Comparison of ENCODE assay signal across 27 cellular contexts in the genomic region with DNA sequence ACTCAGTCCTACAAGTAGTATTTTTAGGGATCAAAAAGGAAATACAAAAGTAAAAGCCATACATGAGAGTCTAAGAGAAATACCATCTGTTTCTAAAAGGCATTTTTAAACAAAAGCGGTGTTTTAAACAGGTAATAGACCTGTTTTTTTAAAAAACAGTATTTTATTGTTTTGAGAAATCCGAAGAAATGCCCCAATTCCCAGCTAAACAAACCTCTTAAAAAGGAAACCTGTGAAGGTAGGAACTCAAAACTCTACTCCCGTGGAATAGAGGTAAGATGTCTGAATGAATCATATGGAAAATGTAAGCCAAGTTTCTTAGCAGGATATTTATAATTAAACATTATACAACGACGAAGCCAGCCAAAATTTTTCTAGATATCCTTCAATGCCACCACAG. TPM values are rescaled to one million over a fixed set of nuclear protein-coding genes. Genes with fewer than 3 reads are reported as not detected.
DNase-seq lines count a peak whose midpoint lies in the region; ATAC-seq, FAIRE-seq and TF ChIP-seq lines count a peak whose summit lies in the region.
"Had no signal": no experiment of that assay in that cellular context is flagged by ENCODE, and none has a peak within 500 bp of the region (broad histone marks: within the 10 kb centered on the region; RNA-seq: fewer than 3 reads in every experiment).

No MANE protein-coding gene starts in this region.

- CTCF ChIA-PET in T-cell (lab: Charles Lee) = interaction anchor here (0.5 to 0.6 kb wide), 2 partner anchors 37 to 234 kb away, joined by 3 to 5 read pairs; no protein-coding TSS in a partner anchor

- peak overlapping the region; percentile 13 to 86 (median 17) for H3K4me3 Mint-ChIP-seq in T-cell

- TF ChIP-seq POLR2A in adrenal gland (IDR thresholded peaks at IDR 0.05) = no peak

- peak overlapping the region in 1 of 2 donors; percentile 22 for H3K27ac Mint-ChIP-seq in T-cell

- no peaks in the 10 kb centered on the region for H3K27me3 Mint-ChIP-seq in T-cell
- H3K27me3 Mint-ChIP-seq: T-helper 17 cell had no signal

- peaks cover 0 to 49% of the 10 kb centered on the region in 2 donors for H3K4me1 ChIP-seq in right atrium auricular region
- H3K4me1 ChIP-seq in small intestine (ENCODE audit: control insufficient read depth in 2 of 2, insufficient read depth in 1 of 2, low read depth in 1 of 2, low read length in 1 of 2) = peaks cover 0 to 2% of the 10 kb centered on the region in 2 donors
- H3K4me1 ChIP-seq in adrenal gland (replicated peaks in 1 of 2) = peaks cover 16 to 28% of the 10 kb centered on the region in 2 donors

- 73 to 76% (median 75%) methylated on average over 5 of the region's 5 CpGs for WGBS in small intestine, 3 donors
- 71 to 76% (median 75%) methylated on average over 5 of the region's 5 CpGs for WGBS in adrenal gland, 4 donors

- POLR2A ChIA-PET in T-cell (lab: Charles Lee) = no interaction called here

- no peak for TF ChIP-seq CTCF in right atrium auricular region (IDR thresholded peaks at IDR 0.05)
- no peak for TF ChIP-seq CTCF in epithelial cell of proximal tubule (conservative IDR thresholded peaks at IDR 0.05; ENCODE audit: low read depth, low read length)
- no peak for TF ChIP-seq CTCF in adrenal gland (IDR thresholded peaks at IDR 0.05)

- ATAC-seq in Right ventricle myocardium inferior = no peak
- no peak for ATAC-seq in T-cell (replicated peaks in 1 of 4)
- ATAC-seq in HG02852 (IDR thresholded peaks at IDR 0.05; ENCODE audit: unreplicated experiment) = no peak
- ATAC-seq: CD8-positive, alpha-beta T cell; T-helper 17 cell had no signal

- peak; percentile 10 for FAIRE-seq in small intestine (lab: Jason Lieb, UNC)
- FAIRE-seq: GM18507, TTC549 had no signal

- intact Hi-C loops in Right ventricle myocardium inferior (cut with DNase I) = no loop called here
- intact Hi-C loops in adrenal gland (cut with DNase I) = loop anchor here in 1 of 2 donors (5.0 kb wide), 1 partner anchor 33 kb away; no protein-coding TSS in a partner anchor

- H3K36me3 Mint-ChIP-seq in T-cell = peaks cover 4% of the 10 kb centered on the region

- H3K9me3 ChIP-seq in right atrium auricular region (no peaks in the 10 kb centered on the region), small intestine (ENCODE audit: control insufficient read depth, low read depth) (no peaks in the 10 kb centered on the region), adrenal gland (replicated peaks in 1 of 3) (no peaks in the 10 kb centered on the region)
- H3K9me3 ChIP-seq: sigmoid colon, SK-N-SH, transverse colon had no signal

- peaks cover 7% of the 10 kb centered on the region for H3K36me3 ChIP-seq in right atrium auricular region
- no peaks in the 10 kb centered on the region for H3K36me3 ChIP-seq in small intestine (ENCODE audit: control insufficient read depth in 2 of 2, insufficient read depth in 2 of 2, low read length in 2 of 2)
- H3K36me3 ChIP-seq in adrenal gland (replicated peaks in 1 of 2) = no peaks in the 10 kb centered on the region
- H3K36me3 ChIP-seq: sigmoid colon, transverse colon had no signal

- peak overlapping the region in 1 of 2 donors; percentile 71 for H3K4me3 ChIP-seq in right atrium auricular region
- H3K4me3 ChIP-seq in epithelial cell of proximal tubule (ENCODE audit: low read depth, low read length) = peak overlapping the region; percentile 84
- H3K4me3 ChIP-seq in small intestine (ENCODE audit: low read depth in 1 of 2, low read length in 2 of 2) = no peak overlapping the region
- no peak overlapping the region for H3K4me3 ChIP-seq in adrenal gland
- H3K4me3 ChIP-seq: sigmoid colon had no signal

- peaks cover 18 to 23% (median 20%) of the 10 kb centered on the region in 3 donors for H3K4me1 Mint-ChIP-seq in T-cell

- H3K27ac ChIP-seq in right atrium auricular region (peak overlapping the region; percentile 86 to 90), small intestine (ENCODE audit: low read depth in 1 of 2, low read length in 1 of 2) (no peak overlapping the region), adrenal gland (no peak overlapping the region)
- H3K27ac ChIP-seq: epithelial cell of prostate, transverse colon had no signal

- DNase-seq in right atrium auricular region (ENCODE audit: low spot score) (no peak), Right ventricle myocardium inferior (ENCODE audit: missing footprints) (no peak), T-cell (no peak), epithelial cell of proximal tubule (ENCODE audit: low read depth) (no peak), small intestine (no peak), adrenal gland (no peak), NCI-H1436 treated with DMSO at 0.1 percent for 48 hours (lab: John Stamatoyannopoulos, UW) (no peak)
- DNase-seq: activated CD4-positive, alpha-beta T cell treated with anti-CD3 and anti-CD28 coated beads, Interleukin-2, amount 50 U/mL, for 48 hours; activated CD4-positive, CD25-positive, alpha-beta regulatory T cell treated with anti-CD3 and anti-CD28 coated beads, Interleukin-2, amount 50 U/mL, for 72 hours; activated naive CD4-positive, alpha-beta T cell treated with Interleukin-2 at 50 U/mL for 16 hours; activated T-cell treated with anti-CD3 and anti-CD28 coated beads, Interleukin-2, amount 50 U/mL, for 48 hours; amniotic stem cell; CD8-positive, alpha-beta T cell; EL; GOT3; NCI-H1105; NCI-H187 treated with DMSO at 0.1 percent for 48 hours; NCI-H2171; sigmoid colon; SK-N-SH; stimulated activated CD4-positive, alpha-beta T cell treated with anti-CD3 and anti-CD28 coated beads, Interleukin-4, amount 100 ng/mL, for 1 hour; T-helper 17 cell; transverse colon had no signal

- H3K27me3 ChIP-seq in right atrium auricular region (no peaks in the 10 kb centered on the region), small intestine (ENCODE audit: control insufficient read depth in 2 of 2, insufficient read depth in 2 of 2, low read length in 2 of 2) (no peaks in the 10 kb centered on the region), adrenal gland (no peaks in the 10 kb centered on the region)
- H3K27me3 ChIP-seq: sigmoid colon, transverse colon had no signal

- no peaks in the 10 kb centered on the region for H3K9me3 Mint-ChIP-seq in T-cell
- H3K9me3 Mint-ChIP-seq: CD8-positive, alpha-beta T cell had no signal

RNA-seq across cellular contexts. Expression of a gene that starts 2.0 kb away (rescaled TPM):
- 10 to 100 TPM; 45.7 to 47.8 TPM for total RNA-seq in right atrium auricular region
- total RNA-seq in Right ventricle myocardium inferior = 101 TPM
- 10 to 100 TPM; 23.8 to 32.4 (median 29.9) TPM for total RNA-seq in T-cell
- 6.4 and 11.1 TPM in 2 replicates for total RNA-seq in epithelial cell of proximal tubule
- 10 to 100 TPM; 17.8 to 27.7 (median 18.8) TPM for polyA plus RNA-seq in small intestine
- 10 to 100 TPM in 7 of 8 donors, 1 to 10 TPM in 1; 9.6 to 42.4 (median 22.6) TPM for total RNA-seq in adrenal gland
- 10 to 100 TPM; 14.6 to 24.8 (median 17.0) TPM for polyA plus RNA-seq in adrenal gland

Comparison
In these comparisons a context has a peak if more than half of its experiments do, and no peak if none do; other contexts are left out.
1. H3K27ac ChIP-seq: peak in right atrium auricular region (2 of 2); none in small intestine (0 of 2) and adrenal gland (0 of 5).